In the genomic region with DNA sequence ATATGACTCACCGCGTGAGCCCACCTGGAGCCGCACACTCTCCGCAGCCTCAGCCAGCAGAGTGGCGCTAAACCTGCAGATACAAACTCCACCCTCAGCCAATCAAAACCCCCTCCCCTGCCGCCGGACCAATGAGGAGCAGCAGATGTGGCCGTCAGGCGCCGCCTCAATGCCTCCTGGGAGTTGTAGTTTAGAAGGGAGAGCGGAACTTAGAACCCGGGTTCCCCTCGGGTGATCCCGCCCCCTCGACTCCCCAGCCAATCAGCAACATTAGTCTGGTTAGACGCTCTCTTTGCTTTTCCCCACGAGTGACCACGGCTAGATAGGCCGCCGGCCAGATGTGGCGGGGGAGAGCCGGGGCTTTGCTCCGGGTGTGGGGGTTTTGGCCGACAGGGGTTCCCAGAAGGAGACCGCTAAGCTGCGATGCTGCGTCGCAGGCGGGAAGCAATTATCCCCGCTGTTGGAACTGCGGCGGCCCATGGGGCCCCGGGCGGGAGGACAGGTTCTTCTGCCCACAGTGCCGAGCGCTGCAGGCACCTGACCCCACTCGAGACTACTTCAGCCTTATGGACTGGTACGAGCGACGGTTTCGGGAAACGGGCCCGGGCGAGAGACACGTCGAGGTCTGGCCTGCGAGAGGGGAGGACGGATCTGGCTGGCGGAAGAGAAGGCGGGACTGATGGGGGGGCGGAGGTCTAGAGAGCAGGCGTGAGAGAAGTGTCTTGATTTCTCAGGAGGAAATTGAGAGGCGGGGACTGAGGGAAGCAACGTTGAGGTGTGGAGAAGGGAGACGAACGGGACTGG, we compare ENCODE assay signal across 8 cellular contexts. TPM values are rescaled to one million over a fixed set of nuclear protein-coding genes. Genes with fewer than 3 reads are reported as not detected.
DNase-seq lines count a peak whose midpoint lies in the region; ATAC-seq lines count a peak whose summit lies in the region.

A gene (minus strand): TSS at position 63 of the 804 bp plus-strand sequence. CDS start 7,099 bp downstream, outside the sequence.
A gene with protein sequence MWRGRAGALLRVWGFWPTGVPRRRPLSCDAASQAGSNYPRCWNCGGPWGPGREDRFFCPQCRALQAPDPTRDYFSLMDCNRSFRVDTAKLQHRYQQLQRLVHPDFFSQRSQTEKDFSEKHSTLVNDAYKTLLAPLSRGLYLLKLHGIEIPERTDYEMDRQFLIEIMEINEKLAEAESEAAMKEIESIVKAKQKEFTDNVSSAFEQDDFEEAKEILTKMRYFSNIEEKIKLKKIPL (plus strand): TSS at position 282 of the 804 bp plus-strand sequence. CDS start 57 bp downstream, at position 339.

- peaks cover 7% of the 10 kb centered on the region for H3K36me3 ChIP-seq in effector memory CD4-positive, alpha-beta T cell (ENCODE audit: control insufficient read depth, insufficient read depth, low read length)

- DNase-seq in CMK (ENCODE audit: low read depth) (peak; percentile 89), HS-5 (ENCODE audit: low read depth) (peak; percentile 95), lung microvascular endothelial cell (ENCODE audit: low read depth in 2 of 2) (peak; percentile 99)
- DNase-seq in NK-92 treated with Interleukin-12 subunit alpha and Interleukin-12 subunit beta, amount 100 ng/mL, for 24 hours (lab: John Stamatoyannopoulos, UW), result peak; percentile 96
- DNase-seq in activated CD8-positive, alpha-beta memory T cell treated with anti-CD3 and anti-CD28 coated beads for 4 hours (ENCODE audit: low read depth in 2 of 2), result peak; percentile 92 to 97
- peak; percentile 91 to 96 (median 95) for DNase-seq in effector memory CD4-positive, alpha-beta T cell
- peak; percentile 95 to 98 (median 97) for DNase-seq in stimulated activated CD4-positive, alpha-beta T cell treated with anti-CD3 and anti-CD28 coated beads, TNF-alpha, amount 100 ng/mL, for 48 hours (ENCODE audit: low read depth in 3 of 3)

- H3K4me1 ChIP-seq in effector memory CD4-positive, alpha-beta T cell (ENCODE audit: control insufficient read depth, insufficient read depth, low read length, poor library complexity, severe bottlenecking), result peaks cover 4% of the 10 kb centered on the region

- H3K27ac ChIP-seq in effector memory CD4-positive, alpha-beta T cell (ENCODE audit: insufficient read depth, low read length, poor library complexity, severe bottlenecking), result peak within 1 kb of the TSS; percentile 89

- no peaks in the 10 kb centered on the region for H3K27me3 ChIP-seq in effector memory CD4-positive, alpha-beta T cell (replicated peaks; ENCODE audit: control insufficient read depth, insufficient read depth, low read length, poor library complexity, severe bottlenecking)

- ATAC-seq in GM19468 (IDR thresholded peaks at IDR 0.05; ENCODE audit: extremely low read depth, unreplicated experiment), result peak; percentile 91

- no peaks in the 10 kb centered on the region for H3K9me3 ChIP-seq in effector memory CD4-positive, alpha-beta T cell (ENCODE audit: control insufficient read depth, low read length)

- H3K4me3 ChIP-seq in effector memory CD4-positive, alpha-beta T cell (ENCODE audit: insufficient read depth, low read depth, low read length, poor library complexity, severe bottlenecking), result peak within 1 kb of the TSS; percentile 85

RNA-seq across cellular contexts. Expression of the first gene that starts in this region (rescaled TPM):
- total RNA-seq in lung microvascular endothelial cell, result 5.2 and 6.0 TPM in 2 replicates

RNA-seq across cellular contexts. Expression of the second gene that starts in this region (rescaled TPM):
- 15.7 and 16.6 TPM in 2 replicates for total RNA-seq in lung microvascular endothelial cell

Comparison
In these comparisons a context has a peak if more than half of its experiments do, and no peak if none do; other contexts are left out.
1. Peak in every context shown above with its lines: DNase-seq, ATAC-seq, H3K4me3 ChIP-seq and H3K27ac ChIP-seq.